9 cellular contexts compared by ENCODE assay signal in genomic region chr11:35485656-35486318, GRCh38. TPM values are rescaled to one million over a fixed set of nuclear protein-coding genes. Genes with fewer than 3 reads are reported as not detected.
A peak's percentile ranks its signal among the peaks of the same experiment; 100 is the strongest.
DNase-seq lines count a peak whose midpoint lies in the region; ATAC-seq and TF ChIP-seq lines count a peak whose summit lies in the region.
"Had no signal": no experiment of that assay in that cellular context is flagged by ENCODE, and none has a peak within 500 bp of the region (broad histone marks: within the 10 kb centered on the region; RNA-seq: fewer than 3 reads in every experiment).

No MANE protein-coding gene starts in this region.

- H3K9ac ChIP-seq in adipocyte (ENCODE audit: low read length), result no peak overlapping the region

- no peaks in the 10 kb centered on the region for H3K4me1 Mint-ChIP-seq in HFFc6 (ENCODE audit: low read depth)

- peaks cover 38% of the 10 kb centered on the region for H3K36me3 Mint-ChIP-seq in HFFc6 (ENCODE audit: low read depth)

- WGBS in heart right ventricle, 2 donors, result 16 to 18% methylated on average over 12 of the region's 12 CpGs

- H3K4me3 ChIP-seq in adipocyte (ENCODE audit: low read length), result no peak overlapping the region
- no peak overlapping the region for H3K4me3 ChIP-seq in heart right ventricle

- peaks cover 28% of the 10 kb centered on the region for H3K4me1 ChIP-seq in adipocyte (ENCODE audit: control insufficient read depth, insufficient read depth, low read length)
- H3K4me1 ChIP-seq in heart right ventricle, result peaks cover 0 to 12% (median 0%) of the 10 kb centered on the region in 9 donors

- ATAC-seq in heart right ventricle, result peak; percentile 75 to 90 (median 88)
- no peak for ATAC-seq in HG03571 (IDR thresholded peaks at IDR 0.05; ENCODE audit: unreplicated experiment)

- H3K27ac ChIP-seq in heart right ventricle, result no peak overlapping the region

- intact Hi-C loops in heart right ventricle (cut with DNase I), result loop anchor here in 7 of 10 donors (5.0 to 10.0 kb wide), 7 partner anchors 91 to 782 kb away; partner anchors contain the start of gene FJX1 (in 1 of the 7)

- peaks cover 14% of the 10 kb centered on the region for H3K9me3 ChIP-seq in adipocyte (ENCODE audit: control insufficient read depth, low read length)
- H3K9me3 ChIP-seq in heart right ventricle, result peaks cover 0 to 19% (median 6%) of the 10 kb centered on the region in 11 donors

- peaks cover 28% of the 10 kb centered on the region for H3K9me3 Mint-ChIP-seq in HFFc6

- TF ChIP-seq CTCF in GM12872 (IDR thresholded peaks at IDR 0.05; ENCODE audit: insufficient read depth, low read depth, low read length) (peak; percentile 91), HFFc6 (IDR thresholded peaks at IDR 0.05) (peak; percentile 95), heart right ventricle (IDR thresholded peaks at IDR 0.05) (peak; percentile 76 to 94 (median 90))

- H3K27me3 ChIP-seq in adipocyte (replicated peaks; ENCODE audit: control insufficient read depth, insufficient read depth, low read length) (no peaks in the 10 kb centered on the region), heart right ventricle (peaks cover 0 to 15% (median 8%) of the 10 kb centered on the region in 7 donors)

- H3K27ac Mint-ChIP-seq in HFFc6, result peak overlapping the region; percentile 22
- H3K27ac Mint-ChIP-seq: stimulated activated naive CD8-positive, alpha-beta T cell treated with anti-CD3 and anti-CD28 coated beads, Interleukin-15, Interleukin-2, amounts not matched to agents 100 ng/mL and 50 ng/mL, for 24 hours had no signal

- H3K4me3 Mint-ChIP-seq in HFFc6, result peak overlapping the region; percentile 36
- H3K4me3 Mint-ChIP-seq: stimulated activated naive CD8-positive, alpha-beta T cell treated with anti-CD3 and anti-CD28 coated beads, Interleukin-15, Interleukin-2, amounts not matched to agents 100 ng/mL and 50 ng/mL, for 24 hours had no signal

- DNase-seq in HFFc6 (peak; percentile 69), NCI-H1105 treated with DMSO at 0.1 percent for 48 hours (lab: John Stamatoyannopoulos, UW) (peak; percentile 79), SW480 (ENCODE audit: low spot score) (peak; percentile 70), adipocyte (ENCODE audit: low read depth) (peak; percentile 95), heart right ventricle (peak; percentile 65 to 68), renal cortical epithelial cell (ENCODE audit: low read depth) (peak; percentile 50)

- no peaks in the 10 kb centered on the region for H3K36me3 ChIP-seq in adipocyte (ENCODE audit: control insufficient read depth, insufficient read depth, low read length, severe bottlenecking)
- peaks cover 0 to 6% (median 0%) of the 10 kb centered on the region in 9 donors for H3K36me3 ChIP-seq in heart right ventricle

- no peaks in the 10 kb centered on the region; the same call in 1 of the 2 replicates for H3K27me3 Mint-ChIP-seq in HFFc6 (ENCODE audit: insufficient read depth)

RNA-seq across cellular contexts. Expression of gene PAMR1, which starts 39.6 kb away (rescaled TPM):
- 100 to 1,000 TPM; 151 to 209 (median 191) TPM for total RNA-seq in HFFc6 (2021; fragmentation: NEBNext Ultra II Directional; extraction: Animal tissue kit (Norgen Biotek cat#: 25700))
- total RNA-seq in heart right ventricle (10 to 100 TPM in 2 of 10 donors, 1 to 10 TPM in 8; 2.7 to 13.8 (median 5.7) TPM), renal cortical epithelial cell (0.52 and 1.8 TPM in 2 replicates)
- polyA plus RNA-seq in heart right ventricle, result 1 to 10 TPM; 3.7 to 5.7 TPM

Comparison
In these comparisons a context has a peak if more than half of its experiments do, and no peak if none do; other contexts are left out.
1. RNA of gene PAMR1, which starts 39.6 kb away (total RNA-seq): 151 to 209 TPM in HFFc6; 2.7 to 13.8 TPM in heart right ventricle and 0.52 to 1.8 TPM in renal cortical epithelial cell; every median in the first group is over 10 times any median in the second.
2. Peak in every context shown above with its lines, with median percentiles within 50 percentile points of each other: CTCF ChIP-seq and DNase-seq.